Comparison of ENCODE assay signal across 12 cellular contexts in genomic region chr7:124085168-124085567, GRCh38. TPM values are rescaled to one million over a fixed set of nuclear protein-coding genes. Genes with fewer than 3 reads are reported as not detected.
DNase-seq lines count a peak whose midpoint lies in the region; ATAC-seq and TF ChIP-seq lines count a peak whose summit lies in the region.
"Had no signal": no experiment of that assay in that cellular context is flagged by ENCODE, and none has a peak within 500 bp of the region (broad histone marks: within the 10 kb centered on the region; RNA-seq: fewer than 3 reads in every experiment).

No MANE protein-coding gene starts in this region.

- H3K9me3 ChIP-seq in stomach: no peaks in the 10 kb centered on the region
- no peaks in the 10 kb centered on the region for H3K9me3 ChIP-seq in CD4-positive, alpha-beta memory T cell (ENCODE audit: control insufficient read depth in 1 of 2, low read length in 2 of 2)

- no peaks in the 10 kb centered on the region for H3K36me3 ChIP-seq in stomach
- H3K36me3 ChIP-seq in CD4-positive, alpha-beta memory T cell (ENCODE audit: insufficient read depth, low read length): no peaks in the 10 kb centered on the region

- intact Hi-C loops in stomach (cut with DNase I; ENCODE audit: low total_unique reads): no loop called here
- intact Hi-C loops in CD4-positive, alpha-beta memory T cell (cut with micrococcal nuclease): no loop called here

- no peak overlapping the region for H3K27ac Mint-ChIP-seq in CD4-positive, alpha-beta memory T cell
- H3K27ac Mint-ChIP-seq: activated B cell treated with CpG ODN at 0.5 μM for 24 hours, IgD-negative memory B cell had no signal

- peaks cover 5 to 29% (median 16%) of the 10 kb centered on the region in 4 donors for H3K4me1 ChIP-seq in stomach
- no peaks in the 10 kb centered on the region for H3K4me1 ChIP-seq in CD4-positive, alpha-beta memory T cell (ENCODE audit: insufficient read depth, low read length)

- no peak overlapping the region for H3K4me3 Mint-ChIP-seq in CD4-positive, alpha-beta memory T cell
- H3K4me3 Mint-ChIP-seq: activated B cell treated with CpG ODN at 0.5 μM for 24 hours, IgD-negative memory B cell had no signal

- whole genome bisulfite sequencing in stomach, 5 donors: 12 to 19% (median 16%) methylated on average over 4 of the region's 4 CpGs

- no peaks in the 10 kb centered on the region for H3K27me3 Mint-ChIP-seq in CD4-positive, alpha-beta memory T cell
- H3K27me3 Mint-ChIP-seq: activated B cell treated with CpG ODN at 0.5 μM for 24 hours, IgD-negative memory B cell had no signal

- peak; percentile 94 for DNase-seq in NCI-H1105 treated with DMSO at 0.1 percent for 48 hours (lab: John Stamatoyannopoulos, UW)
- peak; percentile 85 for DNase-seq in SK-MEL-5 (ENCODE audit: low read depth, low spot score)
- DNase-seq in foreskin melanocyte: peak; percentile 92
- peak; percentile 95 for DNase-seq in stomach
- DNase-seq in islet precursor cell: no peak
- no peak for DNase-seq in CD4-positive, alpha-beta memory T cell
- DNase-seq: activated B cell treated with CpG ODN at 0.5 μM for 24 hours; activated effector memory CD4-positive, alpha-beta T cell treated with anti-CD3 and anti-CD28 coated beads, Interleukin-2, amount 50 U/mL, for 16 hours; left cardiac atrium had no signal

- no peak for TF ChIP-seq POLR2A in stomach (IDR thresholded peaks at IDR 0.05)

- no peak for TF ChIP-seq CTCF in stomach (IDR thresholded peaks at IDR 0.05)

- ATAC-seq in GM19395 (IDR thresholded peaks at IDR 0.05; ENCODE audit: unreplicated experiment): no peak
- ATAC-seq: left cardiac atrium, sciatic nerve had no signal

- CTCF ChIA-PET in CD4-positive, alpha-beta memory T cell (lab: Charles Lee; ENCODE audit: partially characterized antibody): interaction anchor here (0.7 kb wide), 1 partner anchor 254 kb away, joined by 3 read pairs; no protein-coding TSS in a partner anchor

- no peak for TF ChIP-seq EP300 in stomach (IDR thresholded peaks at IDR 0.05)

- POLR2A ChIA-PET in CD4-positive, alpha-beta memory T cell (lab: Charles Lee; ENCODE audit: partially characterized antibody): no interaction called here

- H3K36me3 Mint-ChIP-seq in CD4-positive, alpha-beta memory T cell: no peaks in the 10 kb centered on the region
- H3K36me3 Mint-ChIP-seq: IgD-negative memory B cell had no signal

- no peaks in the 10 kb centered on the region for H3K27me3 ChIP-seq in stomach
- no peaks in the 10 kb centered on the region for H3K27me3 ChIP-seq in CD4-positive, alpha-beta memory T cell (ENCODE audit: insufficient read depth, low read length)

- H3K9me3 Mint-ChIP-seq in CD4-positive, alpha-beta memory T cell: peaks cover 0 to 7% (median 3%) of the 10 kb centered on the region in 8 donors
- H3K9me3 Mint-ChIP-seq: activated B cell treated with CpG ODN at 0.5 μM for 24 hours had no signal

- no peaks in the 10 kb centered on the region for H3K4me1 Mint-ChIP-seq in CD4-positive, alpha-beta memory T cell
- H3K4me1 Mint-ChIP-seq: activated B cell treated with CpG ODN at 0.5 μM for 24 hours, IgD-negative memory B cell had no signal

- peak overlapping the region; percentile 34 to 66 (median 50) for H3K27ac ChIP-seq in stomach
- H3K27ac ChIP-seq in CD4-positive, alpha-beta memory T cell (ENCODE audit: low read depth, low read length): no peak overlapping the region

- no peak overlapping the region for H3K4me3 ChIP-seq in stomach
- H3K4me3 ChIP-seq in CD4-positive, alpha-beta memory T cell (ENCODE audit: low read length in 2 of 2): no peak overlapping the region

- in situ Hi-C loops in SK-MEL-5 (cut with HindIII; ENCODE audit: low pct_unique_long_range_greater_than_20kb, low sequenced_read_pairs): no loop called here

RNA-seq across cellular contexts. Expression of gene TMEM229A, which starts 52.3 kb away (rescaled TPM):
- total RNA-seq in SK-MEL-5 (2014; rRNA removed; shearing (Covaris generic)): 0.88 and 1.5 TPM in 2 replicates
- 0.54 and 1.9 TPM in 2 replicates for polyA plus RNA-seq in SK-MEL-5 (2015; cell fraction: cytosol; rRNA removed)
- polyA plus RNA-seq in SK-MEL-5 (2015; cell fraction: nucleus; rRNA removed): 0.44 TPM in 1 of 2 replicates, not detected in the other
- 10 to 100 TPM in 1 of 5 donors, 1 to 10 TPM in 1, under 1 TPM in 1, not detected in 2; 0.29 to 15.2 (median 2.8) TPM for total RNA-seq in stomach
- polyA plus RNA-seq in stomach: 1 to 10 TPM in 1 of 3 donors, under 1 TPM in 2; 0.35 to 1.3 (median 0.61) TPM
- not detected for total RNA-seq in CD4-positive, alpha-beta memory T cell
- polyA plus RNA-seq in CD4-positive, alpha-beta memory T cell: not detected
- total RNA-seq: activated B cell treated with CpG ODN at 0.5 μM for 24 hours had no signal
- polyA plus RNA-seq: IgD-negative memory B cell had no signal

Comparison
In these comparisons a context has a peak if more than half of its experiments do, and no peak if none do; other contexts are left out.
1. DNase-seq: peak in NCI-H1105 treated with DMSO at 0.1 percent for 48 hours (single experiment), SK-MEL-5 (single experiment), foreskin melanocyte (single experiment) and stomach (single experiment); none in islet precursor cell (single experiment) and CD4-positive, alpha-beta memory T cell (0 of 5).